In genomic region chr22:30565341-30565740, GRCh38 we compare ENCODE assay signal across 24 cellular contexts. TPM values are rescaled to one million over a fixed set of nuclear protein-coding genes. Genes with fewer than 3 reads are reported as not detected.
A peak's percentile ranks its signal among the peaks of the same experiment; 100 is the strongest.
DNase-seq lines count a peak whose midpoint lies in the region; ATAC-seq and TF ChIP-seq lines count a peak whose summit lies in the region.
"Had no signal": no experiment of that assay in that cellular context is flagged by ENCODE, and none has a peak within 500 bp of the region (broad histone marks: within the 10 kb centered on the region; RNA-seq: fewer than 3 reads in every experiment).

No MANE protein-coding gene starts in this region.

- peak overlapping the region in 38 of 59 donors; percentile 14 to 76 (median 54) for H3K27ac ChIP-seq in dorsolateral prefrontal cortex
- H3K27ac ChIP-seq: foreskin keratinocyte, heart left ventricle, testis had no signal

- no peaks in the 10 kb centered on the region for H3K27me3 ChIP-seq in dorsolateral prefrontal cortex
- H3K27me3 ChIP-seq: testis had no signal

- peak overlapping the region in 1 of 59 donors; percentile 5 for H3K4me3 ChIP-seq in dorsolateral prefrontal cortex
- H3K4me3 ChIP-seq: heart left ventricle, lung, testis had no signal

- DNase-seq in EL = peak; percentile 40
- DNase-seq in NCI-H226 = peak; percentile 21
- DNase-seq in dorsolateral prefrontal cortex = no peak
- DNase-seq in pons (ENCODE audit: low spot score) = peak; percentile 59
- no peak for DNase-seq in SIG-M5 treated with dmso at 0.1 percent for 504 hours (lab: John Stamatoyannopoulos, UW; ENCODE audit: unreplicated experiment)
- DNase-seq in D341Med (ENCODE audit: low spot score) = no peak
- DNase-seq in NCI-H128 (lab: John Stamatoyannopoulos, UW; ENCODE audit: unreplicated experiment) = no peak
- DNase-seq: activated CD4-positive, alpha-beta T cell treated with anti-CD3 and anti-CD28 coated beads for 4 hours; activated CD8-positive, alpha-beta memory T cell treated with anti-CD3 and anti-CD28 coated beads for 24 hours; activated effector memory CD4-positive, alpha-beta T cell treated with Interleukin-2 at 50 U/mL for 16 hours; effector CD8-positive, alpha-beta T cell; foreskin keratinocyte; H7; heart left ventricle; NCI-H1436 treated with DMSO at 0.1 percent for 48 hours; NCI-H510A; stimulated activated CD4-positive, alpha-beta T cell treated with anti-CD3 and anti-CD28 coated beads, Interleukin-15, amount 100 ng/mL, for 24 hours; stimulated activated naive B cell treated with anti-CD40 and anti-IgM and Interleukin-4, amounts not matched to agents 10 μg/mL and 1 μg/mL and 100 μg/mL, for 72 hours; testis had no signal

- no peak for TF ChIP-seq CTCF in dorsolateral prefrontal cortex (IDR thresholded peaks at IDR 0.05 in 54 of 56, conservative IDR thresholded peaks at IDR 0.05 in 2 of 56; ENCODE audit: low read depth in 1 of 56, partially characterized antibody in 56 of 56)

- intact Hi-C loops in dorsolateral prefrontal cortex (cut with DNase I) = no loop called here

- no peak for ATAC-seq in HG03457 (IDR thresholded peaks at IDR 0.05; ENCODE audit: unreplicated experiment)
- ATAC-seq: foreskin keratinocyte; heart left ventricle; sciatic nerve; stimulated activated naive B cell treated with anti-CD40 and anti-IgM and Interleukin-4, amounts not matched to agents 10 μg/mL and 1 μg/mL and 100 μg/mL, for 72 hours had no signal

RNA-seq across cellular contexts. Expression of gene GAL3ST1, which starts 9.1 kb away (rescaled TPM):
- 10 to 100 TPM in 89 of 120 experiments, 1 to 10 TPM in 31; 3.1 to 57.7 (median 16.1) TPM for total RNA-seq in dorsolateral prefrontal cortex
- total RNA-seq: foreskin keratinocyte, OCI-LY7 had no signal

RNA-seq across cellular contexts. Expression of gene SEC14L6, which starts 18.8 kb away (rescaled TPM):
- total RNA-seq in dorsolateral prefrontal cortex = 1 to 10 TPM; 1.1 to 7.5 (median 3.4) TPM
- total RNA-seq: OCI-LY7 had no signal

RNA-seq across cellular contexts. Expression of gene PES1, which starts 26.4 kb away (rescaled TPM):
- total RNA-seq in dorsolateral prefrontal cortex = 10 to 100 TPM; 32.3 to 60.0 (median 44.4) TPM

RNA-seq across cellular contexts. Expression of gene TCN2, which starts 41.6 kb away (rescaled TPM):
- total RNA-seq in dorsolateral prefrontal cortex = 10 to 100 TPM in 113 of 120 experiments, 1 to 10 TPM in 7; 6.7 to 36.0 (median 16.1) TPM

RNA-seq across cellular contexts. Expression of gene SEC14L4, which starts 59.8 kb away (rescaled TPM):
- 1 to 10 TPM in 10 of 120 experiments, under 1 TPM in 93, not detected in 17; 0.11 to 1.6 (median 0.48) TPM for total RNA-seq in dorsolateral prefrontal cortex
- total RNA-seq: epithelial cell of proximal tubule, H7, OCI-LY7 had no signal

Comparison
In these comparisons a context has a peak if more than half of its experiments do, and no peak if none do; other contexts are left out.
1. DNase-seq: peak in EL (single experiment), NCI-H226 (single experiment) and pons (single experiment); none in dorsolateral prefrontal cortex (0 of 10), SIG-M5 treated with dmso at 0.1 percent for 504 hours (single experiment), D341Med (single experiment) and NCI-H128 (single experiment).